ENCODE assay signal across 3 cellular contexts in genomic region chr20:578940-579690, GRCh38. TPM values are rescaled to one million over a fixed set of nuclear protein-coding genes. Genes with fewer than 3 reads are reported as not detected.
"Had no signal": no experiment of that assay in that cellular context is flagged by ENCODE, and none has a peak within 500 bp of the region (broad histone marks: within the 10 kb centered on the region; RNA-seq: fewer than 3 reads in every experiment).

No MANE protein-coding gene starts in this region.

RNA-seq across cellular contexts. Expression of gene TCF15, which starts 31.0 kb away (rescaled TPM):
- total RNA-seq: GM23248, H4, HFFc6 had no signal
- polyA plus RNA-seq: GM23248 had no signal
